2 cellular contexts compared by ENCODE assay signal in genomic region chr2:31414601-31415241, GRCh38.
A peak's percentile ranks its signal among the peaks of the same experiment; 100 is the strongest.
TF ChIP-seq lines count a peak whose summit lies in the region.

Gene XDH (minus strand): TSS chr2:31414742. CDS start chr2:31414666, 76 bp downstream.

TF ChIP-seq in liver, 16 proteins besides CTCF, POLR2A, EP300 and RAD21:
- TF ChIP-seq, protein P1, sequence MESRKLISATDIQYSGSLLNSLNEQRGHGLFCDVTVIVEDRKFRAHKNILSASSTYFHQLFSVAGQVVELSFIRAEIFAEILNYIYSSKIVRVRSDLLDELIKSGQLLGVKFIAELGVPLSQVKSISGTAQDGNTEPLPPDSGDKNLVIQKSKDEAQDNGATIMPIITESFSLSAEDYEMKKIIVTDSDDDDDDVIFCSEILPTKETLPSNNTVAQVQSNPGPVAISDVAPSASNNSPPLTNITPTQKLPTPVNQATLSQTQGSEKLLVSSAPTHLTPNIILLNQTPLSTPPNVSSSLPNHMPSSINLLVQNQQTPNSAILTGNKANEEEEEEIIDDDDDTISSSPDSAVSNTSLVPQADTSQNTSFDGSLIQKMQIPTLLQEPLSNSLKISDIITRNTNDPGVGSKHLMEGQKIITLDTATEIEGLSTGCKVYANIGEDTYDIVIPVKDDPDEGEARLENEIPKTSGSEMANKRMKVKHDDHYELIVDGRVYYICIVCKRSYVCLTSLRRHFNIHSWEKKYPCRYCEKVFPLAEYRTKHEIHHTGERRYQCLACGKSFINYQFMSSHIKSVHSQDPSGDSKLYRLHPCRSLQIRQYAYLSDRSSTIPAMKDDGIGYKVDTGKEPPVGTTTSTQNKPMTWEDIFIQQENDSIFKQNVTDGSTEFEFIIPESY (IDR thresholded peaks at IDR 0.05): peak; percentile 74
- TF ChIP-seq HNF4A (conservative IDR thresholded peaks at IDR 0.05) (peak; percentile 78 to 87), HNF4G (IDR thresholded peaks at IDR 0.05) (peak; percentile 44), FOXA2 (IDR thresholded peaks at IDR 0.05) (peak; percentile 93), YY1 (IDR thresholded peaks at IDR 0.05) (peak; percentile 74), GABPA (IDR thresholded peaks at IDR 0.05 in 1 of 2, conservative IDR thresholded peaks at IDR 0.05 in 1 of 2) (peak in 1 of 2 donors; percentile 72), NR2F2 (IDR thresholded peaks at IDR 0.05) (no peak), JUND (IDR thresholded peaks at IDR 0.05) (peak; percentile 13 to 63), RXRA (IDR thresholded peaks at IDR 0.05) (peak; percentile 76 to 93), ATF3 (IDR thresholded peaks at IDR 0.05) (peak; percentile 41), FOXA1 (IDR thresholded peaks at IDR 0.05) (peak; percentile 83), TAF1 (conservative IDR thresholded peaks at IDR 0.05) (peak; percentile 24), EGR1 (IDR thresholded peaks at IDR 0.05; ENCODE audit: low read depth in 2 of 2) (peak in 1 of 2 donors; percentile 76), SP1 (IDR thresholded peaks at IDR 0.05) (peak; percentile 86)
- TF ChIP-seq, protein P2, sequence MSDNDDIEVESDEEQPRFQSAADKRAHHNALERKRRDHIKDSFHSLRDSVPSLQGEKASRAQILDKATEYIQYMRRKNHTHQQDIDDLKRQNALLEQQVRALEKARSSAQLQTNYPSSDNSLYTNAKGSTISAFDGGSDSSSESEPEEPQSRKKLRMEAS (IDR thresholded peaks at IDR 0.05): peak; percentile 90
- TF ChIP-seq, protein P3, sequence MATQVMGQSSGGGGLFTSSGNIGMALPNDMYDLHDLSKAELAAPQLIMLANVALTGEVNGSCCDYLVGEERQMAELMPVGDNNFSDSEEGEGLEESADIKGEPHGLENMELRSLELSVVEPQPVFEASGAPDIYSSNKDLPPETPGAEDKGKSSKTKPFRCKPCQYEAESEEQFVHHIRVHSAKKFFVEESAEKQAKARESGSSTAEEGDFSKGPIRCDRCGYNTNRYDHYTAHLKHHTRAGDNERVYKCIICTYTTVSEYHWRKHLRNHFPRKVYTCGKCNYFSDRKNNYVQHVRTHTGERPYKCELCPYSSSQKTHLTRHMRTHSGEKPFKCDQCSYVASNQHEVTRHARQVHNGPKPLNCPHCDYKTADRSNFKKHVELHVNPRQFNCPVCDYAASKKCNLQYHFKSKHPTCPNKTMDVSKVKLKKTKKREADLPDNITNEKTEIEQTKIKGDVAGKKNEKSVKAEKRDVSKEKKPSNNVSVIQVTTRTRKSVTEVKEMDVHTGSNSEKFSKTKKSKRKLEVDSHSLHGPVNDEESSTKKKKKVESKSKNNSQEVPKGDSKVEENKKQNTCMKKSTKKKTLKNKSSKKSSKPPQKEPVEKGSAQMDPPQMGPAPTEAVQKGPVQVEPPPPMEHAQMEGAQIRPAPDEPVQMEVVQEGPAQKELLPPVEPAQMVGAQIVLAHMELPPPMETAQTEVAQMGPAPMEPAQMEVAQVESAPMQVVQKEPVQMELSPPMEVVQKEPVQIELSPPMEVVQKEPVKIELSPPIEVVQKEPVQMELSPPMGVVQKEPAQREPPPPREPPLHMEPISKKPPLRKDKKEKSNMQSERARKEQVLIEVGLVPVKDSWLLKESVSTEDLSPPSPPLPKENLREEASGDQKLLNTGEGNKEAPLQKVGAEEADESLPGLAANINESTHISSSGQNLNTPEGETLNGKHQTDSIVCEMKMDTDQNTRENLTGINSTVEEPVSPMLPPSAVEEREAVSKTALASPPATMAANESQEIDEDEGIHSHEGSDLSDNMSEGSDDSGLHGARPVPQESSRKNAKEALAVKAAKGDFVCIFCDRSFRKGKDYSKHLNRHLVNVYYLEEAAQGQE (IDR thresholded peaks at IDR 0.05): peak; percentile 80

TF ChIP-seq in HepG2, 621 proteins besides CTCF, POLR2A, EP300 and RAD21:
- TF ChIP-seq ZNF510 (CRISPR knock-in tag; IDR thresholded peaks at IDR 0.05; ENCODE audit: low read depth) (no peak), ZNF841 (CRISPR knock-in tag; IDR thresholded peaks at IDR 0.05; ENCODE audit: borderline replicate concordance) (no peak), ARID4A (CRISPR knock-in tag; IDR thresholded peaks at IDR 0.05; ENCODE audit: borderline replicate concordance) (no peak), ZNF710 (CRISPR knock-in tag; IDR thresholded peaks at IDR 0.05; ENCODE audit: borderline replicate concordance) (no peak), ELF1 (CRISPR knock-in tag; IDR thresholded peaks at IDR 0.05) (no peak), DNMT3B (CRISPR knock-in tag; conservative IDR thresholded peaks at IDR 0.05) (no peak), CBX5 (CRISPR knock-in tag; IDR thresholded peaks at IDR 0.05; ENCODE audit: borderline replicate concordance) (no peak), ZNF749 (CRISPR knock-in tag; IDR thresholded peaks at IDR 0.05; ENCODE audit: borderline replicate concordance) (no peak), ZNF180 (CRISPR knock-in tag; IDR thresholded peaks at IDR 0.05; ENCODE audit: borderline replicate concordance, low read depth) (no peak), ZNF317 (CRISPR knock-in tag; IDR thresholded peaks at IDR 0.05) (no peak)
